ENCODE assay signal across 8 cellular contexts in genomic region chr1:149646360-149647017, GRCh38.
DNase-seq lines count a peak whose midpoint lies in the region; ATAC-seq and TF ChIP-seq lines count a peak whose summit lies in the region.
"Not testable (repeated sequence)": the region's sequence is repeated elsewhere in the genome, so short reads cannot be mapped to it uniquely, and the experiment has no call there.

No MANE protein-coding gene starts in this region.

- H3K4me3 ChIP-seq in CD4-positive, CD25-positive, alpha-beta regulatory T cell (ENCODE audit: low read depth, low read length), result peak overlapping the region; percentile 40
- peak overlapping the region in 1 of 3 experiments; percentile 31 for H3K4me3 ChIP-seq in mammary epithelial cell (replicated peaks in 1 of 3; ENCODE audit: insufficient read depth in 1 of 3, low read depth in 2 of 3, low read length in 3 of 3)
- peak overlapping the region; percentile 35 for H3K4me3 ChIP-seq in osteoblast (ENCODE audit: insufficient read depth, low read length)
- peak overlapping the region in 3 of 5 donors; percentile 29 to 51 (median 39) for H3K4me3 ChIP-seq in subcutaneous abdominal adipose tissue (ENCODE audit: low read depth in 1 of 5, low read length in 5 of 5)

- not testable (repeated sequence) for H3K27ac ChIP-seq in CD4-positive, CD25-positive, alpha-beta regulatory T cell (ENCODE audit: insufficient read depth, low read length, poor library complexity, severe bottlenecking); mammary epithelial cell (ENCODE audit: insufficient read depth, low read depth, low read length); osteoblast (ENCODE audit: low read depth, low read length); subcutaneous abdominal adipose tissue (ENCODE audit: low read depth, low read length)

- DNase-seq in CD4-positive, CD25-positive, alpha-beta regulatory T cell, result peak in 1 of 3 donors; percentile 11
- DNase-seq in NCI-H2227 (lab: John Stamatoyannopoulos, UW; ENCODE audit: unreplicated experiment) (peak; percentile 38), foreskin melanocyte (peak; percentile 17), left lobe of liver (ENCODE audit: low spot score) (peak; percentile 62)
- DNase-seq in activated T-cell treated with anti-CD3 and anti-CD28 coated beads, Interleukin-2, amount 50 U/mL, for 24 hours, result peak; percentile 60
- not testable (repeated sequence) for DNase-seq in mammary epithelial cell; osteoblast (ENCODE audit: insufficient read length, low spot score, missing footprints)

- peak overlapping the region; percentile 86 to 92 (median 90) for H3K27ac Mint-ChIP-seq in CD4-positive, CD25-positive, alpha-beta regulatory T cell
- H3K27ac Mint-ChIP-seq in activated T-cell treated with anti-CD3 and anti-CD28 coated beads, Interleukin-2, amount 50 U/mL, for 24 hours, result peak overlapping the region; percentile 84

- intact Hi-C loops in mammary epithelial cell (cut with micrococcal nuclease), result not testable (repeated sequence)

- not testable (repeated sequence) for H3K27me3 ChIP-seq in CD4-positive, CD25-positive, alpha-beta regulatory T cell (ENCODE audit: control insufficient read depth, insufficient read depth, low read length); mammary epithelial cell (ENCODE audit: insufficient read depth, low read length); osteoblast (ENCODE audit: insufficient read depth, low read length); subcutaneous abdominal adipose tissue (ENCODE audit: control insufficient read depth in 5 of 5, insufficient read depth in 4 of 5, low read length in 5 of 5)

- H3K4me1 ChIP-seq in CD4-positive, CD25-positive, alpha-beta regulatory T cell (ENCODE audit: control insufficient read depth, insufficient read depth, low read length, poor library complexity, severe bottlenecking); mammary epithelial cell (ENCODE audit: insufficient read depth, low read length); osteoblast (ENCODE audit: insufficient read depth, low read length); subcutaneous abdominal adipose tissue (ENCODE audit: control insufficient read depth in 5 of 5, insufficient read depth in 5 of 5, low read length in 5 of 5): not testable (repeated sequence)

- CTCF ChIA-PET in mammary epithelial cell (lab: Charles Lee; ENCODE audit: low non-redundant PET), result not testable (repeated sequence)

- ATAC-seq in CD4-positive, CD25-positive, alpha-beta regulatory T cell (ENCODE audit: low read depth in 2 of 2), result peak; percentile 37 to 53
- ATAC-seq in left lobe of liver, result peak; percentile 76

- not testable (repeated sequence) for H3K27me3 Mint-ChIP-seq in CD4-positive, CD25-positive, alpha-beta regulatory T cell; activated T-cell treated with anti-CD3 and anti-CD28 coated beads, Interleukin-2, amount 50 U/mL, for 24 hours

- peak overlapping the region; percentile 85 to 93 (median 87) for H3K4me3 Mint-ChIP-seq in CD4-positive, CD25-positive, alpha-beta regulatory T cell
- peak overlapping the region; percentile 80 for H3K4me3 Mint-ChIP-seq in activated T-cell treated with anti-CD3 and anti-CD28 coated beads, Interleukin-2, amount 50 U/mL, for 24 hours

- peaks cover 0 to 12% (median 2%) of the 10 kb centered on the region in 4 donors for H3K4me1 Mint-ChIP-seq in CD4-positive, CD25-positive, alpha-beta regulatory T cell
- peaks cover 13% of the 10 kb centered on the region for H3K4me1 Mint-ChIP-seq in activated T-cell treated with anti-CD3 and anti-CD28 coated beads, Interleukin-2, amount 50 U/mL, for 24 hours (ENCODE audit: low read depth)

- in situ Hi-C loops in mammary epithelial cell (cut with MboI; ENCODE audit: low sequenced_read_pairs in 2 of 2), result not testable (repeated sequence)

- not testable (repeated sequence) for TF ChIP-seq CTCF in mammary epithelial cell (conservative IDR thresholded peaks at IDR 0.05 in 1 of 2, IDR thresholded peaks at IDR 0.05 in 1 of 2; ENCODE audit: extremely low read depth in 1 of 2, insufficient read depth in 1 of 2, low read depth in 1 of 2, low read length in 2 of 2); osteoblast (IDR thresholded peaks at IDR 0.05; ENCODE audit: extremely low read depth, low read depth, low read length)

- H4K20me1 ChIP-seq in mammary epithelial cell (ENCODE audit: insufficient read depth, low read length); osteoblast (ENCODE audit: insufficient read depth, low read length): not testable (repeated sequence)

- WGBS in mammary epithelial cell (ENCODE audit: low coverage, missing lambda C conversion rate), result 25% methylated on average over 4 of the region's 37 CpGs

- H3K36me3 Mint-ChIP-seq in CD4-positive, CD25-positive, alpha-beta regulatory T cell; activated T-cell treated with anti-CD3 and anti-CD28 coated beads, Interleukin-2, amount 50 U/mL, for 24 hours (ENCODE audit: low read depth): not testable (repeated sequence)

- not testable (repeated sequence) for H3K9me3 Mint-ChIP-seq in CD4-positive, CD25-positive, alpha-beta regulatory T cell; activated T-cell treated with anti-CD3 and anti-CD28 coated beads, Interleukin-2, amount 50 U/mL, for 24 hours

- H3K4me2 ChIP-seq in mammary epithelial cell (ENCODE audit: insufficient read depth, low read depth, low read length), result not testable (repeated sequence)
- peak overlapping the region; percentile 28 for H3K4me2 ChIP-seq in osteoblast (ENCODE audit: insufficient read depth, low read length)

- dilution Hi-C loops in mammary epithelial cell (cut with HindIII; ENCODE audit: low sequenced_read_pairs), result not testable (repeated sequence)

- peak overlapping the region; percentile 74 for H2AFZ ChIP-seq in mammary epithelial cell (ENCODE audit: low read depth, low read length)
- H2AFZ ChIP-seq in osteoblast (ENCODE audit: low read length), result not testable (repeated sequence)

- not testable (repeated sequence) for H3K9ac ChIP-seq in mammary epithelial cell (ENCODE audit: insufficient read depth, low read length); subcutaneous abdominal adipose tissue (ENCODE audit: low read length in 5 of 5)

- not testable (repeated sequence) for BruUV-seq in mammary epithelial cell (replicated peaks; lab: Mats Ljungman, UMichigan)

- not testable (repeated sequence) for H3K79me2 ChIP-seq in mammary epithelial cell (ENCODE audit: insufficient read depth, low read length); osteoblast (ENCODE audit: insufficient read depth, low read length)

- not testable (repeated sequence) for H3K9me3 ChIP-seq in CD4-positive, CD25-positive, alpha-beta regulatory T cell (ENCODE audit: control insufficient read depth in 2 of 2, low read length in 2 of 2); mammary epithelial cell (replicated peaks; ENCODE audit: insufficient read depth, low read length); osteoblast (ENCODE audit: low read depth, low read length); subcutaneous abdominal adipose tissue (ENCODE audit: control insufficient read depth in 5 of 5, low read length in 5 of 5)

- not testable (repeated sequence) for H3K36me3 ChIP-seq in CD4-positive, CD25-positive, alpha-beta regulatory T cell (ENCODE audit: control insufficient read depth, insufficient read depth, low read length); mammary epithelial cell (ENCODE audit: insufficient read depth, low read length); osteoblast (ENCODE audit: insufficient read depth, low read length); subcutaneous abdominal adipose tissue (ENCODE audit: control insufficient read depth in 5 of 5, insufficient read depth in 5 of 5, low read length in 5 of 5)
